ENCODE assay signal across 8 cellular contexts in genomic region chr12:753401-754237, GRCh38. TPM values are rescaled to one million over a fixed set of nuclear protein-coding genes. Genes with fewer than 3 reads are reported as not detected.
A peak's percentile ranks its signal among the peaks of the same experiment; 100 is the strongest.
DNase-seq lines count a peak whose midpoint lies in the region; ATAC-seq, FAIRE-seq and TF ChIP-seq lines count a peak whose summit lies in the region.

No MANE protein-coding gene starts in this region.

- peak; percentile 13 for ATAC-seq in GM19324 (IDR thresholded peaks at IDR 0.05; ENCODE audit: low FRiP score, unreplicated experiment)
- ATAC-seq in mucosa of descending colon, result peak; percentile 14
- ATAC-seq in stimulated activated memory B cell treated with anti-CD40 and anti-IgM and Interleukin-4, amounts not matched to agents 10 μg/mL and 1 μg/mL and 100 μg/mL, for 72 hours, result peak; percentile 34

- H3K9ac ChIP-seq in H1 (replicated peaks in 1 of 4; ENCODE audit: extremely low read depth in 1 of 4, low read depth in 3 of 4, low read length in 3 of 4), result peak overlapping the region; percentile 46 to 85 (median 59)

- H3K27ac ChIP-seq in H1 (ENCODE audit: low read depth, low read length), result no peak overlapping the region

- H4K8ac ChIP-seq in H1 (ENCODE audit: extremely low read depth, insufficient read depth, low read length), result peak overlapping the region; percentile 51; the same call in 1 of the 2 replicates

- H2BK15ac ChIP-seq in H1 (ENCODE audit: low read length), result no peak overlapping the region

- H3K4me1 Mint-ChIP-seq in activated CD4-positive, alpha-beta memory T cell treated with anti-CD3 and anti-CD28 coated beads for 36 hours (ENCODE audit: low read depth), result peaks cover 22% of the 10 kb centered on the region
- peaks cover 37% of the 10 kb centered on the region for H3K4me1 Mint-ChIP-seq in stimulated activated memory B cell treated with anti-CD40 and anti-IgM and Interleukin-4, amounts not matched to agents 10 μg/mL and 1 μg/mL and 100 μg/mL, for 72 hours

- POLR2A ChIA-PET in activated CD4-positive, alpha-beta memory T cell treated with anti-CD3 and anti-CD28 coated beads for 36 hours (lab: Charles Lee), result interaction anchor here (0.9 to 6.1 kb wide), 16 partner anchors 42 to 839 kb away, joined by 3 to 36 read pairs (median 4); partner anchors contain the start of gene NINJ2
- POLR2A ChIA-PET in H1 (lab: Charles Lee; ENCODE audit: partially characterized antibody), result interaction anchor here (0.7 to 2.2 kb wide), 9 partner anchors 9 to 196 kb away, joined by 3 to 5 read pairs (median 3); partner anchors contain the start of gene RAD52

- peaks cover 18% of the 10 kb centered on the region for H3K23me2 ChIP-seq in H1 (ENCODE audit: low read depth, low read length)

- no peaks in the 10 kb centered on the region for H3K27me3 ChIP-seq in H1 (replicated peaks in 1 of 4; ENCODE audit: control insufficient read depth in 3 of 4, extremely low read depth in 1 of 4, insufficient read depth in 3 of 4, low read length in 3 of 4)

- peak overlapping the region; percentile 42 for H3K56ac ChIP-seq in H1 (replicated peaks; ENCODE audit: insufficient read length, low read depth, low read length)

- no peak overlapping the region for H3K14ac ChIP-seq in H1 (ENCODE audit: insufficient read length)

- no peak overlapping the region for H2AFZ ChIP-seq in H1 (ENCODE audit: low read length)

- H3K79me2 ChIP-seq in H1 (ENCODE audit: control insufficient read depth in 1 of 2, insufficient read depth in 2 of 2, low read length in 2 of 2), result peaks cover 21 to 53% of the 10 kb centered on the region in 2 experiments

- H3K4me3 ChIP-seq in Jurkat, Clone E6-1 (ENCODE audit: low read length), result peak overlapping the region; percentile 75
- H3K4me3 ChIP-seq in H1 (ENCODE audit: extremely low read depth in 1 of 4, insufficient read depth in 2 of 4, low read depth in 3 of 4, low read length in 4 of 4) (peak overlapping the region; percentile 71 to 84 (median 78)), mucosa of descending colon (peak overlapping the region; percentile 82)

- H3K36me3 ChIP-seq in H1 (ENCODE audit: control insufficient read depth in 2 of 4, insufficient read depth in 4 of 4, low read length in 3 of 4) (no peaks in the 10 kb centered on the region), mucosa of descending colon (ENCODE audit: low read depth) (no peaks in the 10 kb centered on the region)

- intact Hi-C loops in activated CD4-positive, alpha-beta memory T cell treated with anti-CD3 and anti-CD28 coated beads for 36 hours (cut with micrococcal nuclease), result loop anchor here (2.0 to 5.0 kb wide), 3 partner anchors 15 to 839 kb away; partner anchors contain the start of gene FBXL14
- intact Hi-C loops in mucosa of descending colon (cut with DNase I, micrococcal nuclease), result loop anchor here in 1 of 2 donors (10.0 kb wide), 2 partner anchors 51 to 179 kb away; no protein-coding TSS in a partner anchor

- H3K4me2 ChIP-seq in H1 (ENCODE audit: insufficient read depth in 1 of 2, low read depth in 2 of 2, low read length in 2 of 2), result peak overlapping the region; percentile 85 to 98

- 0 out of 2 replicates have a peak overlapping the region, but pooled peaks have one; percentile 38 for H3K18ac ChIP-seq in H1 (ENCODE audit: extremely low read depth, low read length)

- no peak for TF ChIP-seq EP300 in H1 (IDR thresholded peaks at IDR 0.05; ENCODE audit: borderline replicate concordance in 1 of 2, low read depth in 2 of 2, low read length in 2 of 2)

- DNase-seq in Ammon's horn (ENCODE audit: low spot score) (peak; percentile 34), H1 (ENCODE audit: low read depth in 1 of 2, low spot score in 2 of 2) (peak in 1 of 2 experiments; percentile 58), mucosa of descending colon (peak; percentile 43 to 78 (median 74)), NCI-H510A treated with DMSO at 0.1 percent for 48 hours (lab: John Stamatoyannopoulos, UW) (no peak)
- no peak for DNase-seq in Jurkat, Clone E6-1 (ENCODE audit: low read depth, low spot score)
- peak; percentile 72 for DNase-seq in activated CD4-positive, alpha-beta memory T cell treated with anti-CD3 and anti-CD28 coated beads for 36 hours

- no peak; a peak in 1 of 4 replicates for TF ChIP-seq CTCF in H1 (IDR thresholded peaks at IDR 0.05; ENCODE audit: control extremely low read depth in 1 of 3, insufficient read depth in 1 of 3, low read depth in 1 of 3, low read length in 3 of 3)
- no peak for TF ChIP-seq CTCF in mucosa of descending colon (IDR thresholded peaks at IDR 0.05)

- no peak overlapping the region for H3K4ac ChIP-seq in H1 (replicated peaks; ENCODE audit: insufficient read length, low read depth, low read length)

- H4K91ac ChIP-seq in H1 (replicated peaks; ENCODE audit: insufficient read length, low read length), result no peak overlapping the region

- H4K20me1 ChIP-seq in H1 (replicated peaks in 1 of 2; ENCODE audit: control insufficient read depth in 1 of 2, insufficient read depth in 2 of 2, low read length in 2 of 2), result peaks cover 18 to 28% of the 10 kb centered on the region in 2 experiments

- CTCF ChIA-PET in activated CD4-positive, alpha-beta memory T cell treated with anti-CD3 and anti-CD28 coated beads for 36 hours (lab: Charles Lee), result interaction anchor here (1.1 to 6.4 kb wide), 10 partner anchors 19 to 187 kb away, joined by 3 to 123 read pairs (median 16); no protein-coding TSS in a partner anchor
- CTCF ChIA-PET in H1 (lab: Charles Lee; ENCODE audit: partially characterized antibody), result interaction anchor here (0.6 to 4.1 kb wide), 9 partner anchors 15 to 177 kb away, joined by 3 to 35 read pairs (median 3); no protein-coding TSS in a partner anchor

- peak; percentile 5 to 24; a peak in 2 of 4 replicates for TF ChIP-seq RAD21 in H1 (IDR thresholded peaks at IDR 0.05 in 1 of 2, conservative IDR thresholded peaks at IDR 0.05 in 1 of 2; ENCODE audit: low read depth in 2 of 2, low read length in 2 of 2)

- H3K23ac ChIP-seq in H1 (ENCODE audit: insufficient read length), result no peak overlapping the region

- H3K27ac Mint-ChIP-seq in activated CD4-positive, alpha-beta memory T cell treated with anti-CD3 and anti-CD28 coated beads for 36 hours, result peak overlapping the region; percentile 91
- H3K27ac Mint-ChIP-seq in stimulated activated memory B cell treated with anti-CD40 and anti-IgM and Interleukin-4, amounts not matched to agents 10 μg/mL and 1 μg/mL and 100 μg/mL, for 72 hours, result no peak overlapping the region

- no peak for TF ChIP-seq POLR2A in H1 (IDR thresholded peaks at IDR 0.05; ENCODE audit: control extremely low read depth in 1 of 2, low read depth in 2 of 2, low read length in 2 of 2)

- no peak overlapping the region for H2AK5ac ChIP-seq in H1 (ENCODE audit: low read depth, low read length)

- H3K4me1 ChIP-seq in H1 (replicated peaks in 1 of 4; ENCODE audit: control insufficient read depth in 3 of 4, insufficient read depth in 4 of 4, low read length in 3 of 4) (peaks cover 3 to 11% (median 5%) of the 10 kb centered on the region in 4 experiments; a peak in 6 of 7 replicates), mucosa of descending colon (ENCODE audit: low read depth) (peaks cover 16% of the 10 kb centered on the region)

- no peak overlapping the region for H4K5ac ChIP-seq in H1 (ENCODE audit: insufficient read length, low read depth, low read length)

- H3K36me3 Mint-ChIP-seq in activated CD4-positive, alpha-beta memory T cell treated with anti-CD3 and anti-CD28 coated beads for 36 hours, result peaks cover 31% of the 10 kb centered on the region
- H3K36me3 Mint-ChIP-seq in stimulated activated memory B cell treated with anti-CD40 and anti-IgM and Interleukin-4, amounts not matched to agents 10 μg/mL and 1 μg/mL and 100 μg/mL, for 72 hours, result peaks cover 8% of the 10 kb centered on the region

- H3K4me3 Mint-ChIP-seq in activated CD4-positive, alpha-beta memory T cell treated with anti-CD3 and anti-CD28 coated beads for 36 hours, result peak overlapping the region; percentile 89
- peak overlapping the region; percentile 98 for H3K4me3 Mint-ChIP-seq in stimulated activated memory B cell treated with anti-CD40 and anti-IgM and Interleukin-4, amounts not matched to agents 10 μg/mL and 1 μg/mL and 100 μg/mL, for 72 hours

- no peak overlapping the region for H2BK20ac ChIP-seq in H1 (ENCODE audit: low read length)

- H3K27me3 Mint-ChIP-seq in activated CD4-positive, alpha-beta memory T cell treated with anti-CD3 and anti-CD28 coated beads for 36 hours, result no peaks in the 10 kb centered on the region
- no peaks in the 10 kb centered on the region for H3K27me3 Mint-ChIP-seq in stimulated activated memory B cell treated with anti-CD40 and anti-IgM and Interleukin-4, amounts not matched to agents 10 μg/mL and 1 μg/mL and 100 μg/mL, for 72 hours

- 2% methylated on average over 61 of the region's 81 CpGs; no CpG with 5 or more reads in 1 of the 2 experiments for WGBS in H1 (ENCODE audit: extremely low coverage in 1 of 2, insufficient coverage in 1 of 2, insufficient read length in 1 of 2, insufficient replicate concordance in 2 of 2, low coverage in 1 of 2, low lambda C conversion rate in 2 of 2, missing lambda C conversion rate in 1 of 2), 2 experiments

- no peak overlapping the region for H2BK120ac ChIP-seq in H1 (replicated peaks; ENCODE audit: low read depth, low read length)

- H3K9me3 ChIP-seq in H1 (ENCODE audit: insufficient read depth in 2 of 2, low read depth in 1 of 2, low read length in 1 of 2) (no peaks in the 10 kb centered on the region; a peak in 1 of 4 replicates), mucosa of descending colon (no peaks in the 10 kb centered on the region)

- FAIRE-seq in H1 (lab: Jason Lieb, UNC), result no peak

- no peak overlapping the region for H2BK12ac ChIP-seq in H1 (ENCODE audit: low read depth, low read length)

- H3K79me1 ChIP-seq in H1 (ENCODE audit: low read depth, low read length), result no peaks in the 10 kb centered on the region

- no peak overlapping the region for H2BK5ac ChIP-seq in H1 (ENCODE audit: low read depth, low read length)

- H3K9me3 Mint-ChIP-seq in activated CD4-positive, alpha-beta memory T cell treated with anti-CD3 and anti-CD28 coated beads for 36 hours, result no peaks in the 10 kb centered on the region
- no peaks in the 10 kb centered on the region for H3K9me3 Mint-ChIP-seq in stimulated activated memory B cell treated with anti-CD40 and anti-IgM and Interleukin-4, amounts not matched to agents 10 μg/mL and 1 μg/mL and 100 μg/mL, for 72 hours

RNA-seq across cellular contexts. Expression of gene WNK1, which starts 1.2 kb away (rescaled TPM):
- polyA plus RNA-seq in Jurkat, Clone E6-1 (2012; ENCODE audit: insufficient read depth, insufficient read length), result 61.1 TPM
- 100 to 1,000 TPM; 139 to 140 TPM for total RNA-seq in activated CD4-positive, alpha-beta memory T cell treated with anti-CD3 and anti-CD28 coated beads for 36 hours
- total RNA-seq in H1 (2021; fragmentation: NEBNext Ultra II Directional; extraction: Animal tissue kit (Norgen Biotek cat#: 25700)), result 151 and 157 TPM in 2 replicates
- polyA plus RNA-seq in H1 (2011; rRNA removed), result 65.6 and 88.2 TPM in 2 replicates
- polyA plus RNA-seq in H1 (2011; cell fraction: cytosol; rRNA removed), result 64.7 TPM
- 126 TPM for polyA plus RNA-seq in H1 (2011; cell fraction: nucleus; rRNA removed)
- 83.6 to 122 TPM (median 104 TPM) in 4 replicates for polyA plus RNA-seq in H1 (2012, experiment 1 of 2)
- 3.8 TPM for polyA plus RNA-seq in H1 (2012, experiment 2 of 2)
- polyA plus RNA-seq in H1 (2013, experiment 1 of 2), result 50.7 TPM
- 43.2 TPM for polyA plus RNA-seq in H1 (2013, experiment 2 of 2)
- polyA minus RNA-seq in H1 (2011; rRNA and poly(A)+ RNA removed), result 308 and 326 TPM in 2 replicates
- 269 TPM for polyA minus RNA-seq in H1 (2011; cell fraction: cytosol; rRNA and poly(A)+ RNA removed)
- polyA minus RNA-seq in H1 (2011; cell fraction: nucleus; rRNA and poly(A)+ RNA removed), result 226 TPM
- total RNA-seq in mucosa of descending colon, result 100 to 1,000 TPM in 1 of 3 donors, 10 to 100 TPM in 2; 84.0 to 155 (median 85.5) TPM

Comparison
In these comparisons a context has a peak if more than half of its experiments do, and no peak if none do; other contexts are left out.
1. DNase-seq: peak in Ammon's horn (single experiment), activated CD4-positive, alpha-beta memory T cell treated with anti-CD3 and anti-CD28 coated beads for 36 hours (single experiment) and mucosa of descending colon (3 of 3); none in Jurkat, Clone E6-1 (single experiment) and NCI-H510A treated with DMSO at 0.1 percent for 48 hours (single experiment).
2. Peak in every context shown above with its lines, with median percentiles within 50 percentile points of each other: ATAC-seq and H3K4me3 ChIP-seq.